Comparison of ENCODE assay signal across 14 cellular contexts in the genomic region with DNA sequence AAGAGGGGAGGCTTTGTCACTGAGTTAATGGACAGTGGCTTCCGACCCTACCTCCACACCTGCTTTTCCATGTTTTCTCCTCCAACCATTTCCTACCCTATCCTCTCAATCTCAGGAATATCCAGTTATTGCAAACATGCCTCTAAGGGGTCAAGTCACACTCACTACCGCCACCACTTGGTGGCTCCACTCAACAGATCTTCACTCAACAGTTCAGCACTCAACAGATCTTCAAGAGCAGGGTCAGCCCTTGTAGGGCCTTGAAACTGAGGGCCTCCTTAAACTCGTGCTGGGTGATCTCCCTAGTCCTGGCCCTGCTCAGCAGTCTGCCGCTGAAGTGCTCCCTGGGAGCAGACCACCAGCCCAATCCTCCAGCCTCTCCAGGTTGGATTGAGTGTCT. TPM values are rescaled to one million over a fixed set of nuclear protein-coding genes. Genes with fewer than 3 reads are reported as not detected.
DNase-seq lines count a peak whose midpoint lies in the region; ATAC-seq, FAIRE-seq and TF ChIP-seq lines count a peak whose summit lies in the region.
"Had no signal": no experiment of that assay in that cellular context is flagged by ENCODE, and none has a peak within 500 bp of the region (broad histone marks: within the 10 kb centered on the region; RNA-seq: fewer than 3 reads in every experiment).

No MANE protein-coding gene starts in this region.

- no peak overlapping the region for H3K27ac ChIP-seq in neural progenitor cell

- H3K27me3 ChIP-seq in bronchial epithelial cell (ENCODE audit: control insufficient read depth, insufficient read depth, low read length) (no peaks in the 10 kb centered on the region), neural progenitor cell (no peaks in the 10 kb centered on the region)

- H3K36me3 ChIP-seq in bronchial epithelial cell (ENCODE audit: control insufficient read depth, insufficient read depth, low read length) = no peaks in the 10 kb centered on the region
- H3K36me3 ChIP-seq in neural progenitor cell = no peaks in the 10 kb centered on the region

- H3K4me1 ChIP-seq in neural progenitor cell = no peaks in the 10 kb centered on the region

- no peaks in the 10 kb centered on the region for H3K4me1 Mint-ChIP-seq in neural progenitor cell

- no peaks in the 10 kb centered on the region for H3K9me3 Mint-ChIP-seq in neural progenitor cell

- H3K4me3 Mint-ChIP-seq in neural progenitor cell = no peak overlapping the region
- H3K4me3 Mint-ChIP-seq: naive thymus-derived CD8-positive, alpha-beta T cell had no signal

- ATAC-seq in GM19452 (IDR thresholded peaks at IDR 0.05; ENCODE audit: unreplicated experiment) = no peak
- ATAC-seq: naive thymus-derived CD8-positive, alpha-beta T cell; sciatic nerve had no signal

- no peaks in the 10 kb centered on the region for H3K79me2 ChIP-seq in neural progenitor cell (ENCODE audit: low read depth)

- TF ChIP-seq CTCF in GM12865 (IDR thresholded peaks at IDR 0.05; ENCODE audit: insufficient read depth, low read depth, low read length, missing control alignments) (peak; percentile 8), LNCaP clone FGC (IDR thresholded peaks at IDR 0.05; ENCODE audit: control insufficient read depth, extremely low read depth, insufficient read depth) (0 out of 2 replicates have a peak, but pooled peaks have one; percentile 22), bronchial epithelial cell (IDR thresholded peaks at IDR 0.05; ENCODE audit: insufficient read depth, low read length, severe bottlenecking) (peak; percentile 47), neural progenitor cell (IDR thresholded peaks at IDR 0.05) (peak; percentile 55)

- H3K27ac Mint-ChIP-seq in neural progenitor cell = no peak overlapping the region

- H3F3A ChIP-seq in neural progenitor cell (ENCODE audit: low read depth) = no peaks in the 10 kb centered on the region

- FAIRE-seq in bronchial epithelial cell (lab: Jason Lieb, UNC) = no peak

- peaks cover 2% of the 10 kb centered on the region for H3K36me3 Mint-ChIP-seq in neural progenitor cell

- H2AFZ ChIP-seq in neural progenitor cell (replicated peaks) = no peak overlapping the region

- H3K9ac ChIP-seq in neural progenitor cell = no peak overlapping the region

- DNase-seq in GM12865 (ENCODE audit: low read depth) = peak; percentile 10
- no peak for DNase-seq in LNCaP clone FGC (ENCODE audit: low read depth)
- peak; percentile 16 for DNase-seq in bronchial epithelial cell (ENCODE audit: low read depth)
- peak; percentile 25 for DNase-seq in neural progenitor cell (ENCODE audit: low spot score)
- DNase-seq in NCI-H510A treated with DMSO at 0.1 percent for 48 hours (lab: John Stamatoyannopoulos, UW) = no peak
- DNase-seq in stimulated activated CD8-positive, alpha-beta memory T cell treated with anti-CD3 and anti-CD28 coated beads, Interleukin-4, amount 100 ng/mL, for 48 hours = no peak
- DNase-seq: activated gamma-delta T cell; caudate nucleus; kidney glomerular epithelial cell; naive thymus-derived CD8-positive, alpha-beta T cell; NCI-H1417; NCI-H774 had no signal

- H3K4me3 ChIP-seq in GM12865 (ENCODE audit: low read depth, low read length) (no peak overlapping the region), LNCaP clone FGC (ENCODE audit: low read depth, low read length) (no peak overlapping the region), bronchial epithelial cell (ENCODE audit: low read depth, low read length) (no peak overlapping the region), neural progenitor cell (no peak overlapping the region)

- no peaks in the 10 kb centered on the region for H3K27me3 Mint-ChIP-seq in neural progenitor cell (ENCODE audit: insufficient read depth, low read depth)
- H3K27me3 Mint-ChIP-seq: naive thymus-derived CD8-positive, alpha-beta T cell had no signal

- no peaks in the 10 kb centered on the region for H3K9me3 ChIP-seq in neural progenitor cell (ENCODE audit: low read depth)

- H4K20me1 ChIP-seq in neural progenitor cell (ENCODE audit: low read depth) = no peaks in the 10 kb centered on the region

- H3K4me2 ChIP-seq in neural progenitor cell = no peak overlapping the region

RNA-seq across cellular contexts. Expression of gene ZNF641, which starts 14.2 kb away (rescaled TPM):
- total RNA-seq in bronchial epithelial cell (9.0 and 12.0 TPM in 2 replicates), neural progenitor cell (ENCODE audit: low replicate concordance) (13.3 and 21.7 TPM in 2 replicates)

Comparison
In these comparisons a context has a peak if more than half of its experiments do, and no peak if none do; other contexts are left out.
1. DNase-seq: peak in GM12865 (single experiment), bronchial epithelial cell (single experiment) and neural progenitor cell (single experiment); none in LNCaP clone FGC (single experiment), NCI-H510A treated with DMSO at 0.1 percent for 48 hours (single experiment) and stimulated activated CD8-positive, alpha-beta memory T cell treated with anti-CD3 and anti-CD28 coated beads, Interleukin-4, amount 100 ng/mL, for 48 hours (single experiment).
2. Peak in every context shown above with its lines, with median percentiles within 50 percentile points of each other: CTCF ChIP-seq.